In the genomic region with DNA sequence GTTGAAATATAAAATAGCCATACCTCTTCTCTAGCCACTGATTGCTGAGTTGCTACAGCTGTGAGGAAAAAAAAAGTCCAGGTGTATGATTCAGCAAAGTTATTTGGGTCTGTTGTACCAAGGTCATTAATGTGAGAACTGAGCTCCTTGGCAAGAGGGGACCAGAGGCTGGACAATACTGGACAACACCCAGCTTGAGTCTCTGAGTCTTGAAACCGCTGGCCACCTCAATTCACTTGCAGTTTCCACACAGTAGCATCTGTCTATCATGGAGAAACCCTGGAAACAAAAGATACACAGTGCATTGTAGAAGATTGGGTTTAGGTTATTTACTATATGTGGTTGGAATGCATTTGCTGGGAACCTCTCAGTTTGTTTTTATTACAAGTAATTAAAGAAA, we compare ENCODE assay signal across 8 cellular contexts.
DNase-seq lines count a peak whose midpoint lies in the region; ATAC-seq and TF ChIP-seq lines count a peak whose summit lies in the region.

No MANE protein-coding gene starts in this region.

- H3K4me3 ChIP-seq in GM12865 (ENCODE audit: low read depth, low read length): no peak overlapping the region

- TF ChIP-seq CTCF in GM12865 (IDR thresholded peaks at IDR 0.05; ENCODE audit: insufficient read depth, low read depth, low read length, missing control alignments) (no peak), nephron progenitor cell (IDR thresholded peaks at IDR 0.05) (no peak)

- H3K36me3 Mint-ChIP-seq in effector memory CD8-positive, alpha-beta T cell (ENCODE audit: insufficient read depth): peaks cover 24% of the 10 kb centered on the region
- peaks cover 10% of the 10 kb centered on the region for H3K36me3 Mint-ChIP-seq in nephron progenitor cell (ENCODE audit: low read depth)

- peak overlapping the region; percentile 88 to 96 for H3K27ac Mint-ChIP-seq in effector memory CD8-positive, alpha-beta T cell
- peak overlapping the region; percentile 88 for H3K27ac Mint-ChIP-seq in nephron progenitor cell

- peak overlapping the region; percentile 13 to 56 for H3K4me3 Mint-ChIP-seq in effector memory CD8-positive, alpha-beta T cell
- H3K4me3 Mint-ChIP-seq in nephron progenitor cell: peak overlapping the region; percentile 39

- peaks cover 29 to 32% of the 10 kb centered on the region in 2 donors for H3K4me1 Mint-ChIP-seq in effector memory CD8-positive, alpha-beta T cell (ENCODE audit: low read depth in 2 of 2)
- H3K4me1 Mint-ChIP-seq in nephron progenitor cell: peaks cover 43% of the 10 kb centered on the region

- DNase-seq in GM12865 (ENCODE audit: low read depth): peak; percentile 27
- peak; percentile 12 for DNase-seq in NCI-H226
- no peak for DNase-seq in effector memory CD8-positive, alpha-beta T cell
- no peak for DNase-seq in nephron progenitor cell
- DNase-seq in GM03348 (ENCODE audit: low spot score): no peak

- ATAC-seq in effector memory CD8-positive, alpha-beta T cell (replicated peaks): peak; percentile 31
- ATAC-seq in GM21786 (IDR thresholded peaks at IDR 0.05; ENCODE audit: unreplicated experiment) (no peak), GM21360 (IDR thresholded peaks at IDR 0.05; ENCODE audit: unreplicated experiment) (no peak), GM19324 (IDR thresholded peaks at IDR 0.05; ENCODE audit: low FRiP score, unreplicated experiment) (no peak)

- H3K27me3 Mint-ChIP-seq in effector memory CD8-positive, alpha-beta T cell: no peaks in the 10 kb centered on the region
- H3K27me3 Mint-ChIP-seq in nephron progenitor cell (ENCODE audit: low read depth, poor library complexity): no peaks in the 10 kb centered on the region

- H3K9me3 Mint-ChIP-seq in effector memory CD8-positive, alpha-beta T cell: no peaks in the 10 kb centered on the region
- H3K9me3 Mint-ChIP-seq in nephron progenitor cell: peaks cover 4% of the 10 kb centered on the region

Comparison
In these comparisons a context has a peak if more than half of its experiments do, and no peak if none do; other contexts are left out.
1. DNase-seq: peak in GM12865 (single experiment) and NCI-H226 (single experiment); none in effector memory CD8-positive, alpha-beta T cell (0 of 3), nephron progenitor cell (single experiment) and GM03348 (single experiment).